1 cellular context compared by ENCODE assay signal in the genomic region with DNA sequence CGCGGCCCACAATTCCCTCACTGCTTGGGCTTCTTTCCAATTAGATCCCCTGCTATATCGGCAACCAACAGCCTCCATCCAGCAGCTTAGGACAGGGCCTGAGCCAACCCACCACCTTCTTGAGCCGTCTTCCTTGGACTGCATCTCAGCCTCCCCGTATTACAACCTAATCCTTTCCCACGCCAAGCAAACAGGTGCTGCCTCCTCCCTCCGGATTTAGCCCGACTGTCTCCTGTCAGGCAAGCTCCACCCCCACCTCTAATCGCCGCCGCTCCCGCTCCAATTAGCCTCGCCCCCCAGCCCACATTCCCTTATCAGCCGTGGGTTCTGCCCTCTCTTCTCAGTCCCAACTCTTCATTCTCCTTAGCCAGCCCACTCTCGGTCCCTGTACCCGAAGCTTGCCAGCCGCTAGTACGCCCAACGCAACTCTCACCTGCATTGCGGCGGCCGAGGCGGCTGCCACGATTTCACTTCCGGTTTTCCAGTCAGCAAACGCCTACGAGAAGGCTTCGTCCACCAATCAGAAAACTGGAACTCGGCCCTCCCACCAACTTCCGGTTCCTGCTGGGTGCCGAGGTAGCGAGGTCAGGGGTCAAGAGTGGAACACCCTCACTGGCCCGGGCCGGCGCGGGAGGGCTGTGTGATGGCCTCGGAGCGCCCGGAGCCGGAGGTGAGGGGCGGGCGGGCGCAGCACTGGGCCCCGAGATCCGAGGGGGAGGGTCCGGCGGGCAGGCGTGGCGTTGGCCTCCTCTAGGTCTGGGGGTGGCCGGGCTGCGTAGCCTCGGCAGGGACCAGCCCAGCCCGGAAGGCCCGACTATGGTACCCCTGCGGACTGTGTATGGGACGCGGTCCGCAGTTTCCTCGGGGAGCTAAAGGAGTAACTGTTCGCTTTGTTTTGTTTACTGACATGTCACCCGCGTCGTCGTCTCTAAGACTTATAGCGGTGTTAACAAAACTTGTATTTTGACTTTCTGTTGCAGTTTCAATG.
TF ChIP-seq lines count a peak whose summit lies in the region.

A gene with protein sequence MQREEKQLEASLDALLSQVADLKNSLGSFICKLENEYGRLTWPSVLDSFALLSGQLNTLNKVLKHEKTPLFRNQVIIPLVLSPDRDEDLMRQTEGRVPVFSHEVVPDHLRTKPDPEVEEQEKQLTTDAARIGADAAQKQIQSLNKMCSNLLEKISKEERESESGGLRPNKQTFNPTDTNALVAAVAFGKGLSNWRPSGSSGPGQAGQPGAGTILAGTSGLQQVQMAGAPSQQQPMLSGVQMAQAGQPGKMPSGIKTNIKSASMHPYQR (minus strand): TSS at position 475 of the 988 bp plus-strand sequence. CDS start 36 bp downstream, at position 439.
A gene (plus strand): TSS at position 574 of the 988 bp plus-strand sequence. CDS start 70 bp downstream, at position 644.

TF ChIP-seq in H1, 55 proteins besides CTCF, POLR2A, EP300 and RAD21 (continued from another document):
- peak; percentile 89 for TF ChIP-seq PHF8 (conservative IDR thresholded peaks at IDR 0.05; ENCODE audit: low read depth, low read length)
- TF ChIP-seq CHD2 (IDR thresholded peaks at IDR 0.05; ENCODE audit: low read length), result peak; percentile 54; the same call in 1 of the 2 replicates
- no peak for TF ChIP-seq FOSL1 (IDR thresholded peaks at IDR 0.05; ENCODE audit: insufficient read depth, low read depth, low read length)
- no peak for TF ChIP-seq SIRT6 (IDR thresholded peaks at IDR 0.05; ENCODE audit: low read length)
- TF ChIP-seq TBP (IDR thresholded peaks at IDR 0.05; ENCODE audit: low read depth, low read length), result no peak; the same call in 1 of the 2 replicates
- TF ChIP-seq KDM5A (IDR thresholded peaks at IDR 0.05; ENCODE audit: low read length), result no peak
